Comparison of ENCODE assay signal across 31 cellular contexts in genomic region chr20:61361501-61361900, GRCh38.
"Had no signal": no experiment of that assay in that cellular context is flagged by ENCODE, and none has a peak within 500 bp of the region (broad histone marks: within the 10 kb centered on the region; RNA-seq: fewer than 3 reads in every experiment).

No MANE protein-coding gene starts in this region.

- H3K27ac ChIP-seq: body of pancreas, brain microvascular endothelial cell, breast epithelium, WERI-Rb-1 had no signal

- FAIRE-seq: astrocyte, TTC549 had no signal

- H3K9me3 ChIP-seq: body of pancreas, breast epithelium had no signal

- H3K4me1 ChIP-seq: body of pancreas, breast epithelium had no signal

- DNase-seq: activated CD4-positive, alpha-beta memory T cell treated with anti-CD3 and anti-CD28 coated beads, Interleukin-2, amount 10 ng/mL, durations not matched to agents 7 days and 5 days; activated CD4-positive, alpha-beta T cell treated with anti-CD3 and anti-CD28 coated beads for 1 hour; activated CD4-positive, alpha-beta T cell treated with anti-CD3 and anti-CD28 coated beads for 36 hours; activated CD4-positive, alpha-beta T cell treated with anti-CD3 and anti-CD28 coated beads for 48 hours; activated CD4-positive, alpha-beta T cell treated with anti-CD3 and anti-CD28 coated beads, Interleukin-2, amount 10 ng/mL, durations not matched to agents 7 days and 5 days; activated CD4-positive, alpha-beta T cell treated with anti-CD3 and anti-CD28 coated beads, Interleukin-2, amount 50 U/mL, for 48 hours; activated CD4-positive, CD25-positive, alpha-beta regulatory T cell; activated CD8-positive, alpha-beta memory T cell treated with anti-CD3 and anti-CD28 coated beads for 24 hours; activated CD8-positive, alpha-beta memory T cell treated with anti-CD3 and anti-CD28 coated beads, Interleukin-2, amount 10 ng/mL, durations not matched to agents 7 days and 5 days; activated CD8-positive, alpha-beta memory T cell treated with anti-CD3 and anti-CD28 coated beads, Interleukin-2, amount 50 U/mL, for 48 hours; activated CD8-positive, alpha-beta T cell treated with anti-CD3 and anti-CD28 coated beads, Interleukin-2, amount 10 ng/mL, durations not matched to agents 7 days and 5 days; activated gamma-delta T cell; activated naive CD4-positive, alpha-beta T cell treated with anti-CD3 and anti-CD28 coated beads, Interleukin-2, amount 10 ng/mL, durations not matched to agents 7 days and 5 days; activated naive CD4-positive, alpha-beta T cell treated with Interleukin-2 at 50 U/mL for 16 hours; activated naive CD8-positive, alpha-beta T cell treated with anti-CD3 and anti-CD28 coated beads, Interleukin-2, amount 10 ng/mL, durations not matched to agents 7 days and 5 days; activated naive CD8-positive, alpha-beta T cell treated with anti-CD3 and anti-CD28 coated beads, Interleukin-2, amount 50 U/mL, for 24 hours; activated T-cell treated with anti-CD3 and anti-CD28 coated beads, Interleukin-2, amount 50 U/mL, for 24 hours; activated T-cell treated with anti-CD3 and anti-CD28 coated beads, Interleukin-2, amount 50 U/mL, for 48 hours; aorta; body of pancreas; brain microvascular endothelial cell; cerebellar nuclear complex; T-helper 1 cell; T-helper 2 cell; T-helper 9 cell; WERI-Rb-1 had no signal

- H3K36me3 ChIP-seq: brain microvascular endothelial cell, breast epithelium, WERI-Rb-1 had no signal

- ATAC-seq: activated CD4-positive, alpha-beta T cell treated with anti-CD3 and anti-CD28 coated beads for 36 hours; activated CD4-positive, CD25-positive, alpha-beta regulatory T cell treated with anti-CD3 and anti-CD28 coated beads, Interleukin-2, amount 50 U/mL, for 24 hours; activated CD8-positive, alpha-beta memory T cell treated with anti-CD3 and anti-CD28 coated beads, Interleukin-2, amount 10 ng/mL, durations not matched to agents 7 days and 5 days; activated CD8-positive, alpha-beta T cell treated with anti-CD3 and anti-CD28 coated beads, Interleukin-2, amount 10 ng/mL, durations not matched to agents 7 days and 5 days; activated naive CD8-positive, alpha-beta T cell treated with anti-CD3 and anti-CD28 coated beads, Interleukin-2, amount 50 U/mL, for 24 hours; body of pancreas; WTC11 had no signal

- H3K27me3 ChIP-seq: body of pancreas, brain microvascular endothelial cell had no signal

- H3K4me3 ChIP-seq: body of pancreas, breast epithelium had no signal
